1 cellular context compared by ENCODE assay signal in the genomic region with DNA sequence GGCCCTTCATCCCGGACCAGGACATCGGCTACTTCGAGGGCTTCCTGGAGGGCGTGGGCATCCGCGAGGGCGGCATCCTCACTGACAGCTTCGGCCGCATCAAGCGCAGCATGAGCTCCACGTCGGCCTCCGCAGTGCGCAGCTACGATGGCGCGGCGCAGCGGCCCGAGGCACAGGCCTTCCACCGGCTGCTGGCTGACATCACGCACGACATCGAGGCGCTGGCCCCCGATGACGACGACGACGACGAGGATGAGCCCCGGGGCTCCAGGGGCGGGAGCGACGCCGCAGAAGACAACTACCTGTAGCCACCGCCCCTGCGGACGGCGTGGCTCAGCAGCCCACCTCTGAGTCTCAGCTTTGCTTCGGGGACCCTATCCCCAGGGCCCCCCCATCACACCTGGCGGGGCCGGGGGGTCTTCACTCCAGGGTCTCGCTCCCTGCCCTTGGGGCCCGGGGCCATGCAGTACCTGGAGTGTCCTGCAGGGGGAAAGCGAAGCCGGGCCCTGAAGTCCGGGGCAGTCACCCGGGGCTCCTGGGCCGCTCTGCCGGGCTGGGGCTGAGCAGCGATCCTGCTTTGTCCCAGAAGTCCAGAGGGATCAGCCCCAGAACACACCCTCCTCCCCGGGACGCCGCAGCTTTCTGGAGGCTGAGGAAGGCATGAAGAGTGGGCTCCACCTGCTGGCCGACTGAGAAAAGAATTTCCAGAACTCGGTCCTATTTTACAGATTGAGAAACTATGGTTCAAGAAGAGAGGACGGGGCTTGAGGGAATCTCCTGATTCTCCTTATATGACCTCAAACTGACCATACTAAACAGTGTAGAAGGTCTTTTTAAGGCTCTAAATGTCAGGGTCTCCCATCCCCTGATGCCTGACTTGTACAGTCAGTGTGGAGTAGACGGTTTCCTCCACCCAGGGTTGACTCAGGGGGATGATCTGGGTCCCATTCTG.
TF ChIP-seq lines count a peak whose summit lies in the region.

No MANE protein-coding gene starts in this region.

TF ChIP-seq in HepG2, 621 proteins besides CTCF, POLR2A, EP300 and RAD21 (continued from another document and continues in another):
- TF ChIP-seq, protein P1, sequence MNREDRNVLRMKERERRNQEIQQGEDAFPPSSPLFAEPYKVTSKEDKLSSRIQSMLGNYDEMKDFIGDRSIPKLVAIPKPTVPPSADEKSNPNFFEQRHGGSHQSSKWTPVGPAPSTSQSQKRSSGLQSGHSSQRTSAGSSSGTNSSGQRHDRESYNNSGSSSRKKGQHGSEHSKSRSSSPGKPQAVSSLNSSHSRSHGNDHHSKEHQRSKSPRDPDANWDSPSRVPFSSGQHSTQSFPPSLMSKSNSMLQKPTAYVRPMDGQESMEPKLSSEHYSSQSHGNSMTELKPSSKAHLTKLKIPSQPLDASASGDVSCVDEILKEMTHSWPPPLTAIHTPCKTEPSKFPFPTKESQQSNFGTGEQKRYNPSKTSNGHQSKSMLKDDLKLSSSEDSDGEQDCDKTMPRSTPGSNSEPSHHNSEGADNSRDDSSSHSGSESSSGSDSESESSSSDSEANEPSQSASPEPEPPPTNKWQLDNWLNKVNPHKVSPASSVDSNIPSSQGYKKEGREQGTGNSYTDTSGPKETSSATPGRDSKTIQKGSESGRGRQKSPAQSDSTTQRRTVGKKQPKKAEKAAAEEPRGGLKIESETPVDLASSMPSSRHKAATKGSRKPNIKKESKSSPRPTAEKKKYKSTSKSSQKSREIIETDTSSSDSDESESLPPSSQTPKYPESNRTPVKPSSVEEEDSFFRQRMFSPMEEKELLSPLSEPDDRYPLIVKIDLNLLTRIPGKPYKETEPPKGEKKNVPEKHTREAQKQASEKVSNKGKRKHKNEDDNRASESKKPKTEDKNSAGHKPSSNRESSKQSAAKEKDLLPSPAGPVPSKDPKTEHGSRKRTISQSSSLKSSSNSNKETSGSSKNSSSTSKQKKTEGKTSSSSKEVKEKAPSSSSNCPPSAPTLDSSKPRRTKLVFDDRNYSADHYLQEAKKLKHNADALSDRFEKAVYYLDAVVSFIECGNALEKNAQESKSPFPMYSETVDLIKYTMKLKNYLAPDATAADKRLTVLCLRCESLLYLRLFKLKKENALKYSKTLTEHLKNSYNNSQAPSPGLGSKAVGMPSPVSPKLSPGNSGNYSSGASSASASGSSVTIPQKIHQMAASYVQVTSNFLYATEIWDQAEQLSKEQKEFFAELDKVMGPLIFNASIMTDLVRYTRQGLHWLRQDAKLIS (CRISPR knock-in tag; IDR thresholded peaks at IDR 0.05), result no peak
- peak; percentile 87 for TF ChIP-seq ZNF543 (CRISPR knock-in tag; IDR thresholded peaks at IDR 0.05)
- TF ChIP-seq, protein P2, sequence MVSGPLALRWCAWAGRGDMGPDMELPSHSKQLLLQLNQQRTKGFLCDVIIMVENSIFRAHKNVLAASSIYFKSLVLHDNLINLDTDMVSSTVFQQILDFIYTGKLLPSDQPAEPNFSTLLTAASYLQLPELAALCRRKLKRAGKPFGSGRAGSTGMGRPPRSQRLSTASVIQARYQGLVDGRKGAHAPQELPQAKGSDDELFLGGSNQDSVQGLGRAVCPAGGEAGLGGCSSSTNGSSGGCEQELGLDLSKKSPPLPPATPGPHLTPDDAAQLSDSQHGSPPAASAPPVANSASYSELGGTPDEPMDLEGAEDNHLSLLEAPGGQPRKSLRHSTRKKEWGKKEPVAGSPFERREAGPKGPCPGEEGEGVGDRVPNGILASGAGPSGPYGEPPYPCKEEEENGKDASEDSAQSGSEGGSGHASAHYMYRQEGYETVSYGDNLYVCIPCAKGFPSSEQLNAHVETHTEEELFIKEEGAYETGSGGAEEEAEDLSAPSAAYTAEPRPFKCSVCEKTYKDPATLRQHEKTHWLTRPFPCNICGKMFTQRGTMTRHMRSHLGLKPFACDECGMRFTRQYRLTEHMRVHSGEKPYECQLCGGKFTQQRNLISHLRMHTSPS (CRISPR knock-in tag; IDR thresholded peaks at IDR 0.05; ENCODE audit: low read depth), result peak; percentile 46; the same call in 1 of the 2 replicates
- no peak for TF ChIP-seq EEA1 (CRISPR knock-in tag; IDR thresholded peaks at IDR 0.05; ENCODE audit: borderline replicate concordance)
- TF ChIP-seq, protein P3, sequence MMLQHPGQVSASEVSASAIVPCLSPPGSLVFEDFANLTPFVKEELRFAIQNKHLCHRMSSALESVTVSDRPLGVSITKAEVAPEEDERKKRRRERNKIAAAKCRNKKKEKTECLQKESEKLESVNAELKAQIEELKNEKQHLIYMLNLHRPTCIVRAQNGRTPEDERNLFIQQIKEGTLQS (CRISPR knock-in tag; IDR thresholded peaks at IDR 0.05), result no peak
- TF ChIP-seq ZNF205 (CRISPR knock-in tag; IDR thresholded peaks at IDR 0.05), result no peak; the same call in 1 of the 2 replicates
- TF ChIP-seq, protein P4, sequence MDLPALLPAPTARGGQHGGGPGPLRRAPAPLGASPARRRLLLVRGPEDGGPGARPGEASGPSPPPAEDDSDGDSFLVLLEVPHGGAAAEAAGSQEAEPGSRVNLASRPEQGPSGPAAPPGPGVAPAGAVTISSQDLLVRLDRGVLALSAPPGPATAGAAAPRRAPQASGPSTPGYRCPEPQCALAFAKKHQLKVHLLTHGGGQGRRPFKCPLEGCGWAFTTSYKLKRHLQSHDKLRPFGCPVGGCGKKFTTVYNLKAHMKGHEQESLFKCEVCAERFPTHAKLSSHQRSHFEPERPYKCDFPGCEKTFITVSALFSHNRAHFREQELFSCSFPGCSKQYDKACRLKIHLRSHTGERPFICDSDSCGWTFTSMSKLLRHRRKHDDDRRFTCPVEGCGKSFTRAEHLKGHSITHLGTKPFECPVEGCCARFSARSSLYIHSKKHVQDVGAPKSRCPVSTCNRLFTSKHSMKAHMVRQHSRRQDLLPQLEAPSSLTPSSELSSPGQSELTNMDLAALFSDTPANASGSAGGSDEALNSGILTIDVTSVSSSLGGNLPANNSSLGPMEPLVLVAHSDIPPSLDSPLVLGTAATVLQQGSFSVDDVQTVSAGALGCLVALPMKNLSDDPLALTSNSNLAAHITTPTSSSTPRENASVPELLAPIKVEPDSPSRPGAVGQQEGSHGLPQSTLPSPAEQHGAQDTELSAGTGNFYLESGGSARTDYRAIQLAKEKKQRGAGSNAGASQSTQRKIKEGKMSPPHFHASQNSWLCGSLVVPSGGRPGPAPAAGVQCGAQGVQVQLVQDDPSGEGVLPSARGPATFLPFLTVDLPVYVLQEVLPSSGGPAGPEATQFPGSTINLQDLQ (CRISPR knock-in tag; IDR thresholded peaks at IDR 0.05), result no peak
- peak; percentile 66; the same call in 1 of the 2 replicates for TF ChIP-seq XBP1 (CRISPR knock-in tag; IDR thresholded peaks at IDR 0.05)
- TF ChIP-seq CHCHD3 (CRISPR knock-in tag; IDR thresholded peaks at IDR 0.05), result peak; percentile 58
- no peak; the same call in 1 of the 2 replicates for TF ChIP-seq SMAD1 (CRISPR knock-in tag; IDR thresholded peaks at IDR 0.05; ENCODE audit: borderline replicate concordance, low read depth)
- TF ChIP-seq ZNF274 (CRISPR knock-in tag; IDR thresholded peaks at IDR 0.05), result peak; percentile 83
- TF ChIP-seq, protein P5, sequence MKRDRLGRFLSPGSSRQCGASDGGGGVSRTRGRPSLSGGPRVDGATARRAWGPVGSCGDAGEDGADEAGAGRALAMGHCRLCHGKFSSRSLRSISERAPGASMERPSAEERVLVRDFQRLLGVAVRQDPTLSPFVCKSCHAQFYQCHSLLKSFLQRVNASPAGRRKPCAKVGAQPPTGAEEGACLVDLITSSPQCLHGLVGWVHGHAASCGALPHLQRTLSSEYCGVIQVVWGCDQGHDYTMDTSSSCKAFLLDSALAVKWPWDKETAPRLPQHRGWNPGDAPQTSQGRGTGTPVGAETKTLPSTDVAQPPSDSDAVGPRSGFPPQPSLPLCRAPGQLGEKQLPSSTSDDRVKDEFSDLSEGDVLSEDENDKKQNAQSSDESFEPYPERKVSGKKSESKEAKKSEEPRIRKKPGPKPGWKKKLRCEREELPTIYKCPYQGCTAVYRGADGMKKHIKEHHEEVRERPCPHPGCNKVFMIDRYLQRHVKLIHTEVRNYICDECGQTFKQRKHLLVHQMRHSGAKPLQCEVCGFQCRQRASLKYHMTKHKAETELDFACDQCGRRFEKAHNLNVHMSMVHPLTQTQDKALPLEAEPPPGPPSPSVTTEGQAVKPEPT (CRISPR knock-in tag; IDR thresholded peaks at IDR 0.05; ENCODE audit: low read depth), result no peak
- peak; percentile 78 for TF ChIP-seq ZFY (CRISPR knock-in tag; IDR thresholded peaks at IDR 0.05)
- TF ChIP-seq ZNF660 (CRISPR knock-in tag; IDR thresholded peaks at IDR 0.05; ENCODE audit: borderline replicate concordance, low read depth), result no peak
- no peak for TF ChIP-seq HDAC1 (CRISPR knock-in tag; IDR thresholded peaks at IDR 0.05)
- TF ChIP-seq DNMT3B (CRISPR knock-in tag; conservative IDR thresholded peaks at IDR 0.05), result no peak
- no peak for TF ChIP-seq IKZF1 (IDR thresholded peaks at IDR 0.05)
- TF ChIP-seq, protein P6, sequence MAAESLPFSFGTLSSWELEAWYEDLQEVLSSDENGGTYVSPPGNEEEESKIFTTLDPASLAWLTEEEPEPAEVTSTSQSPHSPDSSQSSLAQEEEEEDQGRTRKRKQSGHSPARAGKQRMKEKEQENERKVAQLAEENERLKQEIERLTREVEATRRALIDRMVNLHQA (CRISPR knock-in tag; IDR thresholded peaks at IDR 0.05), result no peak
- TF ChIP-seq, protein P7, sequence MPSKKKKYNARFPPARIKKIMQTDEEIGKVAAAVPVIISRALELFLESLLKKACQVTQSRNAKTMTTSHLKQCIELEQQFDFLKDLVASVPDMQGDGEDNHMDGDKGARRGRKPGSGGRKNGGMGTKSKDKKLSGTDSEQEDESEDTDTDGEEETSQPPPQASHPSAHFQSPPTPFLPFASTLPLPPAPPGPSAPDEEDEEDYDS (CRISPR knock-in tag; IDR thresholded peaks at IDR 0.05), result peak; percentile 42; the same call in 1 of the 2 replicates
- no peak for TF ChIP-seq PAF1 (CRISPR knock-in tag; IDR thresholded peaks at IDR 0.05)
- peak; percentile 76 for TF ChIP-seq PTBP1 (IDR thresholded peaks at IDR 0.05; ENCODE audit: low read depth, low read length, poor library complexity, severe bottlenecking)
- TF ChIP-seq ZNF333 (CRISPR knock-in tag; IDR thresholded peaks at IDR 0.05; ENCODE audit: borderline replicate concordance), result no peak
- no peak for TF ChIP-seq ZFP82 (CRISPR knock-in tag; IDR thresholded peaks at IDR 0.05; ENCODE audit: borderline replicate concordance)
- TF ChIP-seq YY1 (IDR thresholded peaks at IDR 0.05; ENCODE audit: insufficient read depth, insufficient replicate concordance, low read depth, low read length), result peak; percentile 25
- TF ChIP-seq, protein P8, sequence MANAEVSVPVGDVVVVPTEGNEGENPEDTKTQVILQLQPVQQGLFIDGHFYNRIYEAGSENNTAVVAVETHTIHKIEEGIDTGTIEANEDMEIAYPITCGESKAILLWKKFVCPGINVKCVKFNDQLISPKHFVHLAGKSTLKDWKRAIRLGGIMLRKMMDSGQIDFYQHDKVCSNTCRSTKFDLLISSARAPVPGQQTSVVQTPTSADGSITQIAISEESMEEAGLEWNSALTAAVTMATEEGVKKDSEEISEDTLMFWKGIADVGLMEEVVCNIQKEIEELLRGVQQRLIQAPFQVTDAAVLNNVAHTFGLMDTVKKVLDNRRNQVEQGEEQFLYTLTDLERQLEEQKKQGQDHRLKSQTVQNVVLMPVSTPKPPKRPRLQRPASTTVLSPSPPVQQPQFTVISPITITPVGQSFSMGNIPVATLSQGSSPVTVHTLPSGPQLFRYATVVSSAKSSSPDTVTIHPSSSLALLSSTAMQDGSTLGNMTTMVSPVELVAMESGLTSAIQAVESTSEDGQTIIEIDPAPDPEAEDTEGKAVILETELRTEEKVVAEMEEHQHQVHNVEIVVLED (CRISPR knock-in tag; IDR thresholded peaks at IDR 0.05; ENCODE audit: borderline replicate concordance), result peak; percentile 60; the same call in 1 of the 2 replicates
- TF ChIP-seq KDM4B (CRISPR knock-in tag; IDR thresholded peaks at IDR 0.05), result no peak
- peak; percentile 82; the same call in 1 of the 2 replicates for TF ChIP-seq ZNF350 (CRISPR knock-in tag; IDR thresholded peaks at IDR 0.05; ENCODE audit: borderline replicate concordance, low read depth)
- peak; percentile 57 for TF ChIP-seq TEAD3 (CRISPR knock-in tag; optimal IDR thresholded peaks at IDR 0.05; ENCODE audit: borderline replicate concordance)
- TF ChIP-seq, protein P9, sequence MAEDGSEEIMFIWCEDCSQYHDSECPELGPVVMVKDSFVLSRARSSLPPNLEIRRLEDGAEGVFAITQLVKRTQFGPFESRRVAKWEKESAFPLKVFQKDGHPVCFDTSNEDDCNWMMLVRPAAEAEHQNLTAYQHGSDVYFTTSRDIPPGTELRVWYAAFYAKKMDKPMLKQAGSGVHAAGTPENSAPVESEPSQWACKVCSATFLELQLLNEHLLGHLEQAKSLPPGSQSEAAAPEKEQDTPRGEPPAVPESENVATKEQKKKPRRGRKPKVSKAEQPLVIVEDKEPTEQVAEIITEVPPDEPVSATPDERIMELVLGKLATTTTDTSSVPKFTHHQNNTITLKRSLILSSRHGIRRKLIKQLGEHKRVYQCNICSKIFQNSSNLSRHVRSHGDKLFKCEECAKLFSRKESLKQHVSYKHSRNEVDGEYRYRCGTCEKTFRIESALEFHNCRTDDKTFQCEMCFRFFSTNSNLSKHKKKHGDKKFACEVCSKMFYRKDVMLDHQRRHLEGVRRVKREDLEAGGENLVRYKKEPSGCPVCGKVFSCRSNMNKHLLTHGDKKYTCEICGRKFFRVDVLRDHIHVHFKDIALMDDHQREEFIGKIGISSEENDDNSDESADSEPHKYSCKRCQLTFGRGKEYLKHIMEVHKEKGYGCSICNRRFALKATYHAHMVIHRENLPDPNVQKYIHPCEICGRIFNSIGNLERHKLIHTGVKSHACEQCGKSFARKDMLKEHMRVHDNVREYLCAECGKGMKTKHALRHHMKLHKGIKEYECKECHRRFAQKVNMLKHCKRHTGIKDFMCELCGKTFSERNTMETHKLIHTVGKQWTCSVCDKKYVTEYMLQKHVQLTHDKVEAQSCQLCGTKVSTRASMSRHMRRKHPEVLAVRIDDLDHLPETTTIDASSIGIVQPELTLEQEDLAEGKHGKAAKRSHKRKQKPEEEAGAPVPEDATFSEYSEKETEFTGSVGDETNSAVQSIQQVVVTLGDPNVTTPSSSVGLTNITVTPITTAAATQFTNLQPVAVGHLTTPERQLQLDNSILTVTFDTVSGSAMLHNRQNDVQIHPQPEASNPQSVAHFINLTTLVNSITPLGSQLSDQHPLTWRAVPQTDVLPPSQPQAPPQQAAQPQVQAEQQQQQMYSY (CRISPR knock-in tag; IDR thresholded peaks at IDR 0.05), result peak; percentile 92
- TF ChIP-seq XRCC5 (optimal IDR thresholded peaks at IDR 0.05; ENCODE audit: low read length), result peak; percentile 98
- no peak for TF ChIP-seq ZNF879 (CRISPR knock-in tag; IDR thresholded peaks at IDR 0.05)
- no peak for TF ChIP-seq RFXANK (CRISPR knock-in tag; IDR thresholded peaks at IDR 0.05)
- TF ChIP-seq, protein P10, sequence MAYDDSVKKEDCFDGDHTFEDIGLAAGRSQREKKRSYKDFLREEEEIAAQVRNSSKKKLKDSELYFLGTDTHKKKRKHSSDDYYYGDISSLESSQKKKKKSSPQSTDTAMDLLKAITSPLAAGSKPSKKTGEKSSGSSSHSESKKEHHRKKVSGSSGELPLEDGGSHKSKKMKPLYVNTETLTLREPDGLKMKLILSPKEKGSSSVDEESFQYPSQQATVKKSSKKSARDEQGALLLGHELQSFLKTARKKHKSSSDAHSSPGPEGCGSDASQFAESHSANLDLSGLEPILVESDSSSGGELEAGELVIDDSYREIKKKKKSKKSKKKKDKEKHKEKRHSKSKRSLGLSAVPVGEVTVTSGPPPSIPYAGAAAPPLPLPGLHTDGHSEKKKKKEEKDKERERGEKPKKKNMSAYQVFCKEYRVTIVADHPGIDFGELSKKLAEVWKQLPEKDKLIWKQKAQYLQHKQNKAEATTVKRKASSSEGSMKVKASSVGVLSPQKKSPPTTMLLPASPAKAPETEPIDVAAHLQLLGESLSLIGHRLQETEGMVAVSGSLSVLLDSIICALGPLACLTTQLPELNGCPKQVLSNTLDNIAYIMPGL (CRISPR knock-in tag; IDR thresholded peaks at IDR 0.05; ENCODE audit: borderline replicate concordance in 1 of 2, low read depth in 1 of 2), result peak; percentile 94 to 97
- TF ChIP-seq ATAD3A (CRISPR knock-in tag; IDR thresholded peaks at IDR 0.05), result no peak
- TF ChIP-seq ZFP36L1 (CRISPR knock-in tag; IDR thresholded peaks at IDR 0.05), result no peak
